9 cellular contexts compared by ENCODE assay signal in genomic region chr16:8892101-8892575, GRCh38. TPM values are rescaled to one million over a fixed set of nuclear protein-coding genes. Genes with fewer than 3 reads are reported as not detected.
DNase-seq lines count a peak whose midpoint lies in the region; ATAC-seq and TF ChIP-seq lines count a peak whose summit lies in the region.
"Had no signal": no experiment of that assay in that cellular context is flagged by ENCODE, and none has a peak within 500 bp of the region (broad histone marks: within the 10 kb centered on the region; RNA-seq: fewer than 3 reads in every experiment).

No MANE protein-coding gene starts in this region.

- H3K27me3 ChIP-seq in CD4-positive, alpha-beta memory T cell (ENCODE audit: insufficient read depth, low read length) = no peaks in the 10 kb centered on the region
- no peaks in the 10 kb centered on the region for H3K27me3 ChIP-seq in uterus

- no peak for TF ChIP-seq POLR2A in uterus (IDR thresholded peaks at IDR 0.05)

- POLR2A ChIA-PET in CD4-positive, alpha-beta memory T cell (lab: Charles Lee; ENCODE audit: partially characterized antibody) = interaction anchor here (0.5 to 1.6 kb wide), 4 partner anchors 12 to 269 kb away, joined by 3 to 6 read pairs (median 3); partner anchors contain the start of gene HAPSTR1

- H3K36me3 Mint-ChIP-seq in CD4-positive, alpha-beta memory T cell = peaks cover 30 to 67% of the 10 kb centered on the region in 2 donors
- H3K36me3 Mint-ChIP-seq in central memory CD8-positive, alpha-beta T cell (ENCODE audit: insufficient read depth) = peaks cover 63% of the 10 kb centered on the region

- peak overlapping the region; percentile 43 for H3K27ac ChIP-seq in CD4-positive, alpha-beta memory T cell (ENCODE audit: low read depth, low read length)
- no peak overlapping the region for H3K27ac ChIP-seq in uterus

- no peaks in the 10 kb centered on the region for H3K9me3 ChIP-seq in CD4-positive, alpha-beta memory T cell (ENCODE audit: control insufficient read depth in 1 of 2, low read length in 2 of 2)
- H3K9me3 ChIP-seq in uterus = no peaks in the 10 kb centered on the region

- H3K4me3 ChIP-seq in CD4-positive, alpha-beta memory T cell (ENCODE audit: low read length in 2 of 2) = no peak overlapping the region
- no peak overlapping the region for H3K4me3 ChIP-seq in uterus

- peaks cover 9 to 24% (median 14%) of the 10 kb centered on the region in 4 donors for H3K4me1 Mint-ChIP-seq in CD4-positive, alpha-beta memory T cell
- peaks cover 11% of the 10 kb centered on the region for H3K4me1 Mint-ChIP-seq in central memory CD8-positive, alpha-beta T cell

- DNase-seq in CD4-positive, alpha-beta memory T cell = no peak
- DNase-seq in central memory CD8-positive, alpha-beta T cell (ENCODE audit: low spot score in 2 of 2) = no peak
- DNase-seq in MV-4-11 (lab: John Stamatoyannopoulos, UW) (no peak), cerebellar cortex (ENCODE audit: low spot score) (no peak), uterus (no peak), DMS114 treated with DMSO at 0.1 percent for 48 hours (lab: John Stamatoyannopoulos, UW; ENCODE audit: unreplicated experiment) (no peak)
- DNase-seq: NCI-H526 had no signal

- CTCF ChIA-PET in CD4-positive, alpha-beta memory T cell (lab: Charles Lee; ENCODE audit: partially characterized antibody) = interaction anchor here (0.7 to 3.6 kb wide), 5 partner anchors 9 to 137 kb away, joined by 3 to 23 read pairs (median 3); partner anchors contain the start of gene CARHSP1

- peaks cover 14% of the 10 kb centered on the region for H3K4me1 ChIP-seq in CD4-positive, alpha-beta memory T cell (ENCODE audit: insufficient read depth, low read length)
- H3K4me1 ChIP-seq in uterus = no peaks in the 10 kb centered on the region

- H3K27me3 Mint-ChIP-seq in CD4-positive, alpha-beta memory T cell = no peaks in the 10 kb centered on the region
- H3K27me3 Mint-ChIP-seq in central memory CD8-positive, alpha-beta T cell = no peaks in the 10 kb centered on the region

- no peaks in the 10 kb centered on the region for H3K9me3 Mint-ChIP-seq in CD4-positive, alpha-beta memory T cell
- no peaks in the 10 kb centered on the region for H3K9me3 Mint-ChIP-seq in central memory CD8-positive, alpha-beta T cell

- H3K36me3 ChIP-seq in CD4-positive, alpha-beta memory T cell (ENCODE audit: insufficient read depth, low read length) = peaks cover 42% of the 10 kb centered on the region
- H3K36me3 ChIP-seq in uterus = no peaks in the 10 kb centered on the region

- TF ChIP-seq CTCF in uterus (IDR thresholded peaks at IDR 0.05) = no peak

- peak overlapping the region; percentile 23 to 61 (median 44) for H3K4me3 Mint-ChIP-seq in CD4-positive, alpha-beta memory T cell
- H3K4me3 Mint-ChIP-seq in central memory CD8-positive, alpha-beta T cell = peak overlapping the region; percentile 64

- intact Hi-C loops in CD4-positive, alpha-beta memory T cell (cut with micrococcal nuclease) = loop anchor here (5.0 kb wide), 1 partner anchor 45 kb away; no protein-coding TSS in a partner anchor
- intact Hi-C loops in uterus (cut with DNase I; ENCODE audit: low total_unique reads) = no loop called here

- peak overlapping the region; percentile 79 to 98 (median 94) for H3K27ac Mint-ChIP-seq in CD4-positive, alpha-beta memory T cell
- peak overlapping the region; percentile 95 for H3K27ac Mint-ChIP-seq in central memory CD8-positive, alpha-beta T cell (ENCODE audit: low read depth)

- ATAC-seq in GM19324 (IDR thresholded peaks at IDR 0.05; ENCODE audit: low FRiP score, unreplicated experiment) (peak; percentile 20), HG03066 (IDR thresholded peaks at IDR 0.05; ENCODE audit: low read depth, unreplicated experiment) (peak; percentile 31)
- no peak for ATAC-seq in central memory CD8-positive, alpha-beta T cell (replicated peaks; ENCODE audit: extremely low read depth, poor library complexity, severe bottlenecking)

RNA-seq across cellular contexts. Expression of gene LITAFD, which starts 10.0 kb away (rescaled TPM):
- total RNA-seq in CD4-positive, alpha-beta memory T cell = not detected
- not detected for polyA plus RNA-seq in CD4-positive, alpha-beta memory T cell
- total RNA-seq in uterus = not detected

RNA-seq across cellular contexts. Expression of gene CARHSP1, which starts 23.3 kb away (rescaled TPM):
- total RNA-seq in CD4-positive, alpha-beta memory T cell = 10 to 100 TPM; 39.3 to 43.2 TPM
- polyA plus RNA-seq in CD4-positive, alpha-beta memory T cell = 10 to 100 TPM; 33.2 to 57.2 TPM
- 10 to 100 TPM; 20.0 to 79.2 (median 67.4) TPM for total RNA-seq in uterus
